Comparison of ENCODE assay signal across 32 cellular contexts in genomic region chr1:35902671-35903070, GRCh38.
"Had no signal": no experiment of that assay in that cellular context is flagged by ENCODE, and none has a peak within 500 bp of the region (broad histone marks: within the 10 kb centered on the region; RNA-seq: fewer than 3 reads in every experiment).

No MANE protein-coding gene starts in this region.

- H3K4me1 Mint-ChIP-seq: activated CD4-positive, alpha-beta memory T cell treated with anti-CD3 and anti-CD28 coated beads, Interleukin-2, amount 10 ng/mL, durations not matched to agents 7 days and 5 days; activated CD4-positive, alpha-beta T cell treated with anti-CD3 and anti-CD28 coated beads, Interleukin-2, amount 10 ng/mL, durations not matched to agents 24 days and 14 days; activated CD8-positive, alpha-beta memory T cell treated with anti-CD3 and anti-CD28 coated beads, Interleukin-2, amount 10 ng/mL, durations not matched to agents 7 days and 5 days; activated naive CD4-positive, alpha-beta T cell treated with anti-CD3 and anti-CD28 coated beads, Interleukin-2, amount 10 ng/mL, durations not matched to agents 7 days and 5 days; activated naive CD4-positive, alpha-beta T cell treated with anti-CD3 and anti-CD28 coated beads, Interleukin-2, amount 50 U/mL, for 24 hours; activated naive CD8-positive, alpha-beta T cell treated with anti-CD3 and anti-CD28 coated beads, Interleukin-2, amount 10 ng/mL, durations not matched to agents 7 days and 5 days; activated naive CD8-positive, alpha-beta T cell treated with anti-CD3 and anti-CD28 coated beads, Interleukin-2, amount 50 U/mL, for 24 hours; brain had no signal

- H3K27ac Mint-ChIP-seq: activated CD4-positive, alpha-beta memory T cell treated with anti-CD3 and anti-CD28 coated beads, Interleukin-2, amount 10 ng/mL, durations not matched to agents 7 days and 5 days; activated CD4-positive, alpha-beta T cell treated with anti-CD3 and anti-CD28 coated beads, Interleukin-2, amount 10 ng/mL, durations not matched to agents 24 days and 14 days; activated CD8-positive, alpha-beta memory T cell treated with anti-CD3 and anti-CD28 coated beads, Interleukin-2, amount 10 ng/mL, durations not matched to agents 7 days and 5 days; activated CD8-positive, alpha-beta T cell treated with anti-CD3 and anti-CD28 coated beads, Interleukin-2, amount 10 ng/mL, durations not matched to agents 7 days and 5 days; activated naive CD4-positive, alpha-beta T cell treated with anti-CD3 and anti-CD28 coated beads, Interleukin-2, amount 10 ng/mL, durations not matched to agents 7 days and 5 days; activated naive CD4-positive, alpha-beta T cell treated with anti-CD3 and anti-CD28 coated beads, Interleukin-2, amount 50 U/mL, for 24 hours; activated naive CD8-positive, alpha-beta T cell; activated naive CD8-positive, alpha-beta T cell treated with anti-CD3 and anti-CD28 coated beads, Interleukin-2, amount 10 ng/mL, durations not matched to agents 7 days and 5 days; activated naive CD8-positive, alpha-beta T cell treated with anti-CD3 and anti-CD28 coated beads, Interleukin-2, amount 50 U/mL, for 24 hours; activated T-cell treated with anti-CD3 and anti-CD28 coated beads, Interleukin-2, amount 50 U/mL, for 24 hours; activated T-helper 2 cell treated with anti-CD3 and anti-CD28 coated beads, Interferon-gamma antibody, Interleukin-2, Interleukin-4, amounts not matched to agents 10 μg/mL and 5 μg/mL and 100 μg/mL, durations not matched to agents 14 hours and 24 hours and 36 hours; brain; T-helper 1 cell treated with Interleukin-12 subunit alpha and Interleukin-12 subunit beta and Interleukin-4 antibody, amounts not matched to agents 30 μg/mL and 1 μg/mL, for 36 hours; T-helper 2 cell treated with Interferon-gamma antibody and Interleukin-4, amounts not matched to agents 5 μg/mL and 100 μg/mL, for 36 hours had no signal

- H3K4me3 Mint-ChIP-seq: activated CD4-positive, alpha-beta memory T cell treated with anti-CD3 and anti-CD28 coated beads, Interleukin-2, amount 10 ng/mL, durations not matched to agents 7 days and 5 days; activated CD4-positive, alpha-beta T cell treated with anti-CD3 and anti-CD28 coated beads, Interleukin-2, amount 10 ng/mL, durations not matched to agents 24 days and 14 days; activated CD8-positive, alpha-beta memory T cell treated with anti-CD3 and anti-CD28 coated beads, Interleukin-2, amount 10 ng/mL, durations not matched to agents 7 days and 5 days; activated CD8-positive, alpha-beta T cell treated with anti-CD3 and anti-CD28 coated beads, Interleukin-2, amount 10 ng/mL, durations not matched to agents 7 days and 5 days; activated naive CD4-positive, alpha-beta T cell treated with anti-CD3 and anti-CD28 coated beads, Interleukin-2, amount 10 ng/mL, durations not matched to agents 7 days and 5 days; activated naive CD4-positive, alpha-beta T cell treated with anti-CD3 and anti-CD28 coated beads, Interleukin-2, amount 50 U/mL, for 24 hours; activated naive CD8-positive, alpha-beta T cell; activated naive CD8-positive, alpha-beta T cell treated with anti-CD3 and anti-CD28 coated beads, Interleukin-2, amount 10 ng/mL, durations not matched to agents 7 days and 5 days; activated naive CD8-positive, alpha-beta T cell treated with anti-CD3 and anti-CD28 coated beads, Interleukin-2, amount 50 U/mL, for 24 hours; activated T-cell treated with anti-CD3 and anti-CD28 coated beads, Interleukin-2, amount 50 U/mL, for 24 hours; brain; T-helper 1 cell treated with Interleukin-12 subunit alpha and Interleukin-12 subunit beta and Interleukin-4 antibody, amounts not matched to agents 30 μg/mL and 1 μg/mL, for 36 hours; T-helper 2 cell treated with Interferon-gamma antibody and Interleukin-4, amounts not matched to agents 5 μg/mL and 100 μg/mL, for 36 hours had no signal

- H3K9me3 Mint-ChIP-seq: activated CD4-positive, alpha-beta memory T cell treated with anti-CD3 and anti-CD28 coated beads, Interleukin-2, amount 10 ng/mL, durations not matched to agents 7 days and 5 days; activated CD4-positive, alpha-beta T cell treated with anti-CD3 and anti-CD28 coated beads, Interleukin-2, amount 10 ng/mL, durations not matched to agents 24 days and 14 days; activated naive CD4-positive, alpha-beta T cell treated with anti-CD3 and anti-CD28 coated beads, Interleukin-2, amount 10 ng/mL, durations not matched to agents 7 days and 5 days; activated naive CD4-positive, alpha-beta T cell treated with anti-CD3 and anti-CD28 coated beads, Interleukin-2, amount 50 U/mL, for 24 hours; activated naive CD8-positive, alpha-beta T cell treated with anti-CD3 and anti-CD28 coated beads, Interleukin-2, amount 10 ng/mL, durations not matched to agents 7 days and 5 days; activated naive CD8-positive, alpha-beta T cell treated with anti-CD3 and anti-CD28 coated beads, Interleukin-2, amount 50 U/mL, for 24 hours; activated T-cell treated with anti-CD3 and anti-CD28 coated beads, Interleukin-2, amount 50 U/mL, for 24 hours; activated T-helper 2 cell treated with anti-CD3 and anti-CD28 coated beads, Interferon-gamma antibody, Interleukin-2, Interleukin-4, amounts not matched to agents 10 μg/mL and 5 μg/mL and 100 μg/mL, durations not matched to agents 14 hours and 24 hours and 36 hours; brain; T-helper 1 cell treated with Interleukin-12 subunit alpha and Interleukin-12 subunit beta and Interleukin-4 antibody, amounts not matched to agents 30 μg/mL and 1 μg/mL, for 36 hours; T-helper 2 cell treated with Interferon-gamma antibody and Interleukin-4, amounts not matched to agents 5 μg/mL and 100 μg/mL, for 36 hours had no signal

- ATAC-seq: activated CD4-positive, CD25-positive, alpha-beta regulatory T cell treated with anti-CD3 and anti-CD28 coated beads, Interleukin-2, amount 50 U/mL, for 24 hours; activated CD8-positive, alpha-beta memory T cell treated with anti-CD3 and anti-CD28 coated beads, Interleukin-2, amount 10 ng/mL, durations not matched to agents 7 days and 5 days; activated CD8-positive, alpha-beta T cell treated with anti-CD3 and anti-CD28 coated beads, Interleukin-2, amount 10 ng/mL, durations not matched to agents 7 days and 5 days; activated naive CD8-positive, alpha-beta T cell treated with anti-CD3 and anti-CD28 coated beads, Interleukin-2, amount 50 U/mL, for 24 hours had no signal

- DNase-seq: activated CD4-positive, alpha-beta memory T cell treated with anti-CD3 and anti-CD28 coated beads, Interleukin-2, amount 10 ng/mL, durations not matched to agents 7 days and 5 days; activated CD4-positive, alpha-beta T cell treated with anti-CD3 and anti-CD28 coated beads for 1 hour; activated CD4-positive, alpha-beta T cell treated with anti-CD3 and anti-CD28 coated beads for 4 hours; activated CD4-positive, alpha-beta T cell treated with anti-CD3 and anti-CD28 coated beads, Interleukin-2, amount 10 ng/mL, durations not matched to agents 24 days and 14 days; activated CD4-positive, alpha-beta T cell treated with anti-CD3 and anti-CD28 coated beads, Interleukin-2, amount 50 U/mL, for 48 hours; activated CD4-positive, CD25-positive, alpha-beta regulatory T cell; activated CD8-positive, alpha-beta memory T cell treated with anti-CD3 and anti-CD28 coated beads for 24 hours; activated CD8-positive, alpha-beta memory T cell treated with anti-CD3 and anti-CD28 coated beads, Interleukin-2, amount 10 ng/mL, durations not matched to agents 7 days and 5 days; activated CD8-positive, alpha-beta memory T cell treated with anti-CD3 and anti-CD28 coated beads, Interleukin-2, amount 50 U/mL, for 48 hours; activated CD8-positive, alpha-beta T cell treated with anti-CD3 and anti-CD28 coated beads, Interleukin-2, amount 10 ng/mL, durations not matched to agents 7 days and 5 days; activated effector memory CD4-positive, alpha-beta T cell treated with Interleukin-2 at 50 U/mL for 16 hours; activated gamma-delta T cell; activated naive CD4-positive, alpha-beta T cell treated with anti-CD3 and anti-CD28 coated beads, Interleukin-2, amount 10 ng/mL, durations not matched to agents 7 days and 5 days; activated naive CD4-positive, alpha-beta T cell treated with Interleukin-2 at 50 U/mL for 16 hours; activated naive CD8-positive, alpha-beta T cell treated with anti-CD3 and anti-CD28 coated beads, Interleukin-2, amount 10 ng/mL, durations not matched to agents 7 days and 5 days; activated naive CD8-positive, alpha-beta T cell treated with anti-CD3 and anti-CD28 coated beads, Interleukin-2, amount 50 U/mL, for 24 hours; activated T-cell treated with anti-CD3 and anti-CD28 coated beads, Interleukin-2, amount 50 U/mL, for 24 hours; activated T-cell treated with anti-CD3 and anti-CD28 coated beads, Interleukin-2, amount 50 U/mL, for 48 hours; amygdala; anterior cingulate cortex; central memory CD4-positive, alpha-beta T cell; SW 1271; T-helper 1 cell; T-helper 2 cell; T-helper 9 cell had no signal

- H3K27me3 Mint-ChIP-seq: activated CD4-positive, alpha-beta memory T cell treated with anti-CD3 and anti-CD28 coated beads, Interleukin-2, amount 10 ng/mL, durations not matched to agents 7 days and 5 days; activated CD4-positive, alpha-beta T cell treated with anti-CD3 and anti-CD28 coated beads, Interleukin-2, amount 10 ng/mL, durations not matched to agents 24 days and 14 days; activated CD8-positive, alpha-beta memory T cell treated with anti-CD3 and anti-CD28 coated beads, Interleukin-2, amount 10 ng/mL, durations not matched to agents 7 days and 5 days; activated naive CD4-positive, alpha-beta T cell treated with anti-CD3 and anti-CD28 coated beads, Interleukin-2, amount 10 ng/mL, durations not matched to agents 7 days and 5 days; activated naive CD4-positive, alpha-beta T cell treated with anti-CD3 and anti-CD28 coated beads, Interleukin-2, amount 50 U/mL, for 24 hours; activated naive CD8-positive, alpha-beta T cell; activated naive CD8-positive, alpha-beta T cell treated with anti-CD3 and anti-CD28 coated beads, Interleukin-2, amount 10 ng/mL, durations not matched to agents 7 days and 5 days; activated naive CD8-positive, alpha-beta T cell treated with anti-CD3 and anti-CD28 coated beads, Interleukin-2, amount 50 U/mL, for 24 hours; activated T-cell treated with anti-CD3 and anti-CD28 coated beads, Interleukin-2, amount 50 U/mL, for 24 hours; brain had no signal
